3 cellular contexts compared by ENCODE assay signal in genomic region chr4:185109736-185110135, GRCh38.
TF ChIP-seq lines count a peak whose summit lies in the region.

No MANE protein-coding gene starts in this region.

TF ChIP-seq in liver, 16 proteins besides CTCF, POLR2A, EP300 and RAD21:
- TF ChIP-seq NR2F2 (IDR thresholded peaks at IDR 0.05) = no peak
- no peak for TF ChIP-seq EGR1 (IDR thresholded peaks at IDR 0.05; ENCODE audit: low read depth in 2 of 2)
- no peak for TF ChIP-seq FOXA1 (IDR thresholded peaks at IDR 0.05)
- no peak for TF ChIP-seq MAX (IDR thresholded peaks at IDR 0.05)
- TF ChIP-seq HNF4G (IDR thresholded peaks at IDR 0.05) = no peak
- no peak for TF ChIP-seq RXRA (IDR thresholded peaks at IDR 0.05)
- no peak for TF ChIP-seq REST (IDR thresholded peaks at IDR 0.05)
- TF ChIP-seq JUND (IDR thresholded peaks at IDR 0.05) = no peak
- TF ChIP-seq GABPA (IDR thresholded peaks at IDR 0.05 in 1 of 2, conservative IDR thresholded peaks at IDR 0.05 in 1 of 2) = no peak
- no peak for TF ChIP-seq FOXA2 (IDR thresholded peaks at IDR 0.05)
- TF ChIP-seq ATF3 (IDR thresholded peaks at IDR 0.05) = no peak

TF ChIP-seq in HepG2, 621 proteins besides CTCF, POLR2A, EP300 and RAD21:
- TF ChIP-seq GZF1 (CRISPR knock-in tag; IDR thresholded peaks at IDR 0.05) (no peak), ARID2 (CRISPR knock-in tag; IDR thresholded peaks at IDR 0.05; ENCODE audit: borderline replicate concordance) (no peak), JUND (CRISPR knock-in tag; IDR thresholded peaks at IDR 0.05) (no peak), AHR (CRISPR knock-in tag; IDR thresholded peaks at IDR 0.05) (no peak), KDM5A (IDR thresholded peaks at IDR 0.05; ENCODE audit: borderline replicate concordance, low read length) (no peak), TOPORS (CRISPR knock-in tag; IDR thresholded peaks at IDR 0.05) (no peak), ATRX (CRISPR knock-in tag; IDR thresholded peaks at IDR 0.05; ENCODE audit: borderline replicate concordance) (no peak), IRF1 (CRISPR knock-in tag; IDR thresholded peaks at IDR 0.05; ENCODE audit: low read depth) (no peak), KDM1A (CRISPR knock-in tag; IDR thresholded peaks at IDR 0.05) (no peak), ZNF44 (CRISPR knock-in tag; IDR thresholded peaks at IDR 0.05) (no peak), ZNF691 (CRISPR knock-in tag; IDR thresholded peaks at IDR 0.05; ENCODE audit: borderline replicate concordance, low read depth) (no peak), POLR2G (IDR thresholded peaks at IDR 0.05; ENCODE audit: low read depth, low read length) (no peak), PATZ1 (CRISPR knock-in tag; IDR thresholded peaks at IDR 0.05) (no peak), BRCA1 (CRISPR knock-in tag; IDR thresholded peaks at IDR 0.05) (no peak), ZNF414 (CRISPR knock-in tag; IDR thresholded peaks at IDR 0.05) (no peak), ZNF263 (CRISPR knock-in tag; IDR thresholded peaks at IDR 0.05) (no peak), ATF5 (CRISPR knock-in tag; IDR thresholded peaks at IDR 0.05; ENCODE audit: low read depth) (no peak), ZNF546 (CRISPR knock-in tag; conservative IDR thresholded peaks at IDR 0.05) (no peak)

TF ChIP-seq in H1, 55 proteins besides CTCF, POLR2A, EP300 and RAD21:
- TF ChIP-seq CEBPB (IDR thresholded peaks at IDR 0.05; ENCODE audit: low read depth, low read length) = no peak
- TF ChIP-seq SAP30 (IDR thresholded peaks at IDR 0.05; ENCODE audit: insufficient read depth, insufficient replicate concordance, low read length) = no peak
- TF ChIP-seq SRF (IDR thresholded peaks at IDR 0.05; ENCODE audit: low read depth, low read length) = no peak
- no peak for TF ChIP-seq E2F6 (IDR thresholded peaks at IDR 0.05)
- peak; percentile 57 for TF ChIP-seq NANOG (IDR thresholded peaks at IDR 0.05; ENCODE audit: insufficient read depth, low read depth, low read length, poor library complexity, severe bottlenecking)
- no peak for TF ChIP-seq TBP (IDR thresholded peaks at IDR 0.05; ENCODE audit: low read depth, low read length)
- 0 out of 2 replicates have a peak, but pooled peaks have one; percentile 25 for TF ChIP-seq SP1 (IDR thresholded peaks at IDR 0.05; ENCODE audit: low read depth, low read length)
- TF ChIP-seq POU5F1 (IDR thresholded peaks at IDR 0.05; ENCODE audit: low read depth, low read length) = peak; percentile 84
